In genomic region chr19:31214086-31214485, GRCh38 we compare ENCODE assay signal across 8 cellular contexts.
DNase-seq lines count a peak whose midpoint lies in the region; ATAC-seq and TF ChIP-seq lines count a peak whose summit lies in the region.

No MANE protein-coding gene starts in this region.

- no peaks in the 10 kb centered on the region for H3K36me3 ChIP-seq in stomach

- TF ChIP-seq EP300 in stomach (IDR thresholded peaks at IDR 0.05), result no peak

- ATAC-seq in naive thymus-derived CD8-positive, alpha-beta T cell, result peak; percentile 98

- H3K4me3 Mint-ChIP-seq in naive thymus-derived CD8-positive, alpha-beta T cell, result peak overlapping the region; percentile 61 to 83 (median 73)

- no peak for TF ChIP-seq CTCF in AG04450 (IDR thresholded peaks at IDR 0.05; ENCODE audit: low read depth, low read length)
- no peak for TF ChIP-seq CTCF in stomach (IDR thresholded peaks at IDR 0.05)

- H3K27me3 Mint-ChIP-seq in naive thymus-derived CD8-positive, alpha-beta T cell, result peaks cover 0 to 8% (median 0%) of the 10 kb centered on the region in 5 donors

- H3K27me3 ChIP-seq in AG04450 (ENCODE audit: control insufficient read depth, insufficient read depth, low read length) (no peaks in the 10 kb centered on the region), stomach (no peaks in the 10 kb centered on the region)

- H3K9me3 ChIP-seq in AG04450 (ENCODE audit: control insufficient read depth, insufficient read depth, low read length), result no peaks in the 10 kb centered on the region
- H3K9me3 ChIP-seq in stomach, result no peaks in the 10 kb centered on the region

- peak overlapping the region; percentile 76 to 97 (median 92) for H3K27ac Mint-ChIP-seq in naive thymus-derived CD8-positive, alpha-beta T cell

- TF ChIP-seq POLR2A in stomach (IDR thresholded peaks at IDR 0.05), result no peak

- POLR2A ChIA-PET in AG04450 (lab: Yijun Ruan, JAX), result interaction anchor here (1.1 to 2.2 kb wide), 2 partner anchors 10 to 87 kb away, joined by 5 to 15 read pairs; no protein-coding TSS in a partner anchor
- POLR2A ChIA-PET in naive thymus-derived CD8-positive, alpha-beta T cell (lab: Charles Lee), result no interaction called here

- DNase-seq in AG04450 (ENCODE audit: low read depth, low spot score) (peak; percentile 98), LoVo (ENCODE audit: low spot score) (peak; percentile 67), stomach (peak; percentile 63), GM19240 (ENCODE audit: insufficient read length, low spot score) (no peak), NCI-H526 treated with DMSO at 0.1 percent for 48 hours (lab: John Stamatoyannopoulos, UW) (no peak)
- DNase-seq in activated CD4-positive, alpha-beta T cell treated with anti-CD3 and anti-CD28 coated beads for 24 hours (ENCODE audit: low read depth in 2 of 2), result peak; percentile 75 to 80
- peak; percentile 94 for DNase-seq in central memory CD4-positive, alpha-beta T cell
- DNase-seq in naive thymus-derived CD8-positive, alpha-beta T cell, result peak; percentile 48 to 93 (median 80)

- H3K4me1 Mint-ChIP-seq in naive thymus-derived CD8-positive, alpha-beta T cell, result peaks cover 14 to 22% (median 20%) of the 10 kb centered on the region in 4 donors

- no peaks in the 10 kb centered on the region for H3K9me3 Mint-ChIP-seq in naive thymus-derived CD8-positive, alpha-beta T cell

- CTCF ChIA-PET in AG04450 (lab: Charles Lee), result interaction anchor here (0.7 to 1.1 kb wide), 2 partner anchors 12 to 160 kb away, joined by 3 to 9 read pairs; no protein-coding TSS in a partner anchor

- intact Hi-C loops in stomach (cut with DNase I; ENCODE audit: low total_unique reads), result no loop called here

- 55 to 71% (median 65%) methylated on average over 9 of the region's 9 CpGs for WGBS in stomach, 5 donors

- H3K4me3 ChIP-seq in AG04450 (ENCODE audit: low read depth, low read length) (no peak overlapping the region), stomach (no peak overlapping the region)

- H3K4me1 ChIP-seq in stomach, result no peaks in the 10 kb centered on the region

- H3K27ac ChIP-seq in AG04450 (ENCODE audit: low read depth, low read length) (peak overlapping the region; percentile 95), stomach (peak overlapping the region in 3 of 5 donors; percentile 8 to 49 (median 38))

- no peaks in the 10 kb centered on the region for H3K36me3 Mint-ChIP-seq in naive thymus-derived CD8-positive, alpha-beta T cell

Comparison
In these comparisons a context has a peak if more than half of its experiments do, and no peak if none do; other contexts are left out.
1. DNase-seq: peak in AG04450 (single experiment), LoVo (single experiment), activated CD4-positive, alpha-beta T cell treated with anti-CD3 and anti-CD28 coated beads for 24 hours (2 of 2), central memory CD4-positive, alpha-beta T cell (single experiment), naive thymus-derived CD8-positive, alpha-beta T cell (10 of 10) and stomach (single experiment); none in GM19240 (single experiment) and NCI-H526 treated with DMSO at 0.1 percent for 48 hours (single experiment).